Comparison of ENCODE assay signal across 8 cellular contexts in the genomic region with DNA sequence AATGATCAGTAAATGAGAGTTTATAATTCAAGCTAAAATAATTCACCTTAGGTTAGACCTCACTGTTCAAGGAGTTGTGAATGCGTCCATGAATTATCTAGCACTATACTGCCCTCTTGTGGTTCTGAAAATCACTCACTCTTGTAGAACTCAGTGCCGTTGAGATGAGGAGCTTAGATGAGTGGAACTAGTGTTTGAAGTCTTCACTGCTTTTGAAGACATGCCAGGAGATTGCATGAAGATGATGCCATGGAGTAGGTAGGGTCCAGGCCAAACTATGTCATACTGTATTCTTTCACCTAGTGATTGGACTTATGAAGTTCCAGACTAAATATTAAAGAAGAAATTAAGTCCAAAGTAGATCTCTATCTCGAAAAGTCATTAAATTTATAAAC. TPM values are rescaled to one million over a fixed set of nuclear protein-coding genes. Genes with fewer than 3 reads are reported as not detected.
DNase-seq lines count a peak whose midpoint lies in the region; ATAC-seq and TF ChIP-seq lines count a peak whose summit lies in the region.

No MANE protein-coding gene starts in this region.

- no peak overlapping the region for H3K4me3 Mint-ChIP-seq in central memory CD8-positive, alpha-beta T cell

- peaks cover 24% of the 10 kb centered on the region for H3K4me1 Mint-ChIP-seq in central memory CD8-positive, alpha-beta T cell

- intact Hi-C loops in Right ventricle myocardium inferior (cut with DNase I) = loop anchor here (2.0 to 5.0 kb wide), 3 partner anchors 252 to 420 kb away; no protein-coding TSS in a partner anchor
- intact Hi-C loops in cardiac septum (cut with DNase I) = loop anchor here (2.0 kb wide), 1 partner anchor 140 kb away; the partner anchor contains the start of gene MEF2A
- intact Hi-C loops in PC-9 (cut with micrococcal nuclease; ENCODE audit: unreplicated experiment) = loop anchor here (1.0 to 5.0 kb wide), 5 partner anchors 52 to 431 kb away; partner anchors contain the start of gene MEF2A
- intact Hi-C loops in left colon (cut with DNase I, micrococcal nuclease) = no loop called here

- TF ChIP-seq CTCF in PC-9 (conservative IDR thresholded peaks at IDR 0.05) = peak; percentile 79

- H3K27ac ChIP-seq in PC-9 (peak overlapping the region; percentile 66; the same call in 1 of the 2 replicates), subcutaneous abdominal adipose tissue (ENCODE audit: low read depth, low read length) (peak overlapping the region; percentile 93)

- H3F3A ChIP-seq in PC-9 (ENCODE audit: insufficient read depth, low read depth) = peaks cover 5% of the 10 kb centered on the region; the same call in 1 of the 2 replicates

- CTCF ChIA-PET in PC-9 (lab: Charles Lee) = interaction anchor here (0.5 to 1.6 kb wide), 18 partner anchors 29 to 604 kb away, joined by 3 to 22 read pairs (median 4); partner anchors contain the start of gene LYSMD4

- H3K79me2 ChIP-seq in PC-9 (ENCODE audit: low read depth) = no peaks in the 10 kb centered on the region

- H4K20me1 ChIP-seq in PC-9 (ENCODE audit: insufficient read depth) = no peaks in the 10 kb centered on the region

- H3K4me3 ChIP-seq in PC-9 (no peak overlapping the region), subcutaneous abdominal adipose tissue (ENCODE audit: low read depth in 1 of 5, low read length in 5 of 5) (peak overlapping the region in 1 of 5 donors; percentile 37)

- H3K27me3 Mint-ChIP-seq in central memory CD8-positive, alpha-beta T cell = no peaks in the 10 kb centered on the region

- DNase-seq in Right ventricle myocardium inferior (ENCODE audit: missing footprints) = no peak
- no peak for DNase-seq in cardiac septum (ENCODE audit: low spot score)
- peak; percentile 85 for DNase-seq in H4 (ENCODE audit: low spot score)
- peak; percentile 86 to 90 for DNase-seq in Kasumi-1 (lab: John Stamatoyannopoulos, UW)
- peak; percentile 35 to 71 for DNase-seq in PC-9
- no peak for DNase-seq in central memory CD8-positive, alpha-beta T cell (ENCODE audit: low spot score in 2 of 2)
- DNase-seq in left colon = no peak

- H3K4me2 ChIP-seq in PC-9 = no peak overlapping the region

- POLR2A ChIA-PET in PC-9 (lab: Charles Lee; ENCODE audit: unreplicated experiment) = interaction anchor here (0.5 kb wide), 1 partner anchor 138 kb away, joined by 3 read pairs; no protein-coding TSS in a partner anchor

- no peaks in the 10 kb centered on the region for H3K9me2 ChIP-seq in PC-9 (ENCODE audit: insufficient read depth)

- no peaks in the 10 kb centered on the region for H3K36me3 ChIP-seq in PC-9 (ENCODE audit: low read depth)
- H3K36me3 ChIP-seq in subcutaneous abdominal adipose tissue (ENCODE audit: control insufficient read depth in 5 of 5, insufficient read depth in 5 of 5, low read length in 5 of 5) = peaks cover 0 to 9% (median 0%) of the 10 kb centered on the region in 5 donors

- no TSS peak for BruUV-seq in PC-9 (replicated peaks; lab: Mats Ljungman, UMichigan)

- no peaks in the 10 kb centered on the region for H3K9me3 Mint-ChIP-seq in central memory CD8-positive, alpha-beta T cell

- ATAC-seq in Right ventricle myocardium inferior (peak; percentile 83), left colon (peak; percentile 75)
- ATAC-seq in central memory CD8-positive, alpha-beta T cell (replicated peaks; ENCODE audit: extremely low read depth, poor library complexity, severe bottlenecking) = peak; percentile 86

- H3K27ac Mint-ChIP-seq in central memory CD8-positive, alpha-beta T cell (ENCODE audit: low read depth) = no peak overlapping the region

- H3K4me1 ChIP-seq in PC-9 (replicated peaks; ENCODE audit: insufficient read depth) = peaks cover 11% of the 10 kb centered on the region
- H3K4me1 ChIP-seq in subcutaneous abdominal adipose tissue (ENCODE audit: control insufficient read depth in 5 of 5, insufficient read depth in 5 of 5, low read length in 5 of 5) = peaks cover 17 to 45% (median 36%) of the 10 kb centered on the region in 5 donors

- H3K27me3 ChIP-seq in PC-9 (ENCODE audit: insufficient read depth, low read depth) (no peaks in the 10 kb centered on the region), subcutaneous abdominal adipose tissue (ENCODE audit: control insufficient read depth in 5 of 5, insufficient read depth in 4 of 5, low read length in 5 of 5) (no peaks in the 10 kb centered on the region)

- peaks cover 1% of the 10 kb centered on the region for H3K36me3 Mint-ChIP-seq in central memory CD8-positive, alpha-beta T cell (ENCODE audit: insufficient read depth)

- H3K9ac ChIP-seq in subcutaneous abdominal adipose tissue (ENCODE audit: low read length in 5 of 5) = peak overlapping the region in 1 of 5 donors; percentile 23

- no peak overlapping the region for H2AFZ ChIP-seq in PC-9

- H3K9me3 ChIP-seq in PC-9 (ENCODE audit: insufficient read depth, low read depth) = no peaks in the 10 kb centered on the region
- H3K9me3 ChIP-seq in subcutaneous abdominal adipose tissue (ENCODE audit: control insufficient read depth in 5 of 5, low read length in 5 of 5) = no peaks in the 10 kb centered on the region

RNA-seq across cellular contexts. Expression of gene LYSMD4, which starts 28.8 kb away (rescaled TPM):
- total RNA-seq in Right ventricle myocardium inferior = 9.3 TPM
- total RNA-seq in cardiac septum = 12.7 TPM
- 4.0 and 5.7 TPM in 2 replicates for total RNA-seq in H4 (2014; rRNA removed; shearing (Covaris generic))
- 4.7 and 5.7 TPM in 2 replicates for total RNA-seq in PC-9 (2021)
- 10 to 100 TPM in 1 of 2 donors, 1 to 10 TPM in 1; 6.0 to 10.2 TPM for total RNA-seq in left colon

Comparison
In these comparisons a context has a peak if more than half of its experiments do, and no peak if none do; other contexts are left out.
1. DNase-seq: peak in H4 (single experiment), Kasumi-1 (2 of 2) and PC-9 (2 of 2); none in Right ventricle myocardium inferior (single experiment), cardiac septum (single experiment), central memory CD8-positive, alpha-beta T cell (0 of 2) and left colon (0 of 2).
2. intact Hi-C loops: an anchor here in Right ventricle myocardium inferior (2.0 to 5.0 kb wide), cardiac septum (2.0 kb wide) and PC-9 (1.0 to 5.0 kb wide); none called in left colon.
3. Peak in every context shown above with its lines, with median percentiles within 50 percentile points of each other: ATAC-seq.